Comparison of ENCODE assay signal across 12 cellular contexts in the genomic region with DNA sequence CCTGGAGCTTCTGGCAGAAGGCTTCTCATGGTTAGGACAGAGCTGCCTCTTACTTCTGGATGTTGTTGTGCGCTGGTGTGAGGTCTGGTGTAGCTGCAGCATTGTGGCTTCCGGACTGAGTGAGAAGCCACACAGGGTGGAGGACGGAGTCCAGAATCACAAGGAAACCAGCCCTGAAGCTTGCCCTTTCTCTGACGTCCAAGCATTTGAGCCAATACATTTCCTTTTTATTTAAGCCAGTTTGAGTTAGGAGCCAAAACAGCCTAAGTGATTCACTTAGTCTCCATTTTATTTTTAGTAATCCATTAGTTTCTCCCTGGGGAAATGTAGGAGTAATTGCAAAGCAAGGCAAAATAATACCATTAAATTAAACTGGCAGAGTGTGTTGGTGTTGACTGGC.
A peak's percentile ranks its signal among the peaks of the same experiment; 100 is the strongest.
DNase-seq lines count a peak whose midpoint lies in the region; ATAC-seq and TF ChIP-seq lines count a peak whose summit lies in the region.
"Had no signal": no experiment of that assay in that cellular context is flagged by ENCODE, and none has a peak within 500 bp of the region (broad histone marks: within the 10 kb centered on the region; RNA-seq: fewer than 3 reads in every experiment).

No MANE protein-coding gene starts in this region.

- no peaks in the 10 kb centered on the region for H3K27me3 Mint-ChIP-seq in effector memory CD8-positive, alpha-beta T cell
- no peaks in the 10 kb centered on the region for H3K27me3 Mint-ChIP-seq in activated naive CD8-positive, alpha-beta T cell treated with anti-CD3 and anti-CD28 coated beads, Interleukin-2, amount 50 U/mL, for 24 hours

- H3K9me3 Mint-ChIP-seq in effector memory CD8-positive, alpha-beta T cell = no peaks in the 10 kb centered on the region
- H3K9me3 Mint-ChIP-seq in activated naive CD8-positive, alpha-beta T cell treated with anti-CD3 and anti-CD28 coated beads, Interleukin-2, amount 50 U/mL, for 24 hours = no peaks in the 10 kb centered on the region

- no peaks in the 10 kb centered on the region for H3K9me3 ChIP-seq in ascending aorta
- no peaks in the 10 kb centered on the region for H3K9me3 ChIP-seq in heart right ventricle
- H3K9me3 ChIP-seq: transverse colon had no signal

- H3K4me3 Mint-ChIP-seq in effector memory CD8-positive, alpha-beta T cell = peak overlapping the region in 1 of 2 donors; percentile 25
- H3K4me3 Mint-ChIP-seq in activated naive CD8-positive, alpha-beta T cell treated with anti-CD3 and anti-CD28 coated beads, Interleukin-2, amount 50 U/mL, for 24 hours = no peak overlapping the region

- H3K27ac ChIP-seq in ascending aorta (peak overlapping the region; percentile 71 to 83), heart right ventricle (peak overlapping the region in 7 of 10 donors; percentile 23 to 57 (median 42))
- H3K27ac ChIP-seq: transverse colon had no signal

- DNase-seq in ascending aorta (ENCODE audit: low spot score in 2 of 2) (peak; percentile 9 to 86), heart right ventricle (peak in 1 of 2 donors; percentile 62), renal cortical epithelial cell (ENCODE audit: low read depth) (peak; percentile 15), ureter (ENCODE audit: low spot score) (no peak)
- no peak for DNase-seq in effector memory CD8-positive, alpha-beta T cell
- DNase-seq in activated naive CD8-positive, alpha-beta T cell treated with anti-CD3 and anti-CD28 coated beads, Interleukin-2, amount 50 U/mL, for 24 hours = no peak
- DNase-seq: Calu3, NCI-H774, T-helper 1 cell, transverse colon had no signal

- H3K27ac Mint-ChIP-seq in effector memory CD8-positive, alpha-beta T cell = no peak overlapping the region
- H3K27ac Mint-ChIP-seq in activated naive CD8-positive, alpha-beta T cell treated with anti-CD3 and anti-CD28 coated beads, Interleukin-2, amount 50 U/mL, for 24 hours = no peak overlapping the region

- TF ChIP-seq CTCF in ascending aorta (IDR thresholded peaks at IDR 0.05) = no peak
- TF ChIP-seq CTCF in heart right ventricle (IDR thresholded peaks at IDR 0.05) = no peak

- WGBS in heart right ventricle, 2 donors = 30 to 60% methylated on average over 4 of the region's 4 CpGs

- H3K4me1 ChIP-seq in ascending aorta (peaks cover 0 to 30% of the 10 kb centered on the region in 2 donors), heart right ventricle (peaks cover 0 to 23% (median 13%) of the 10 kb centered on the region in 9 donors)
- H3K4me1 ChIP-seq: transverse colon had no signal

- H3K4me1 Mint-ChIP-seq in effector memory CD8-positive, alpha-beta T cell (ENCODE audit: low read depth in 2 of 2) = peaks cover 0 to 4% of the 10 kb centered on the region in 2 donors
- H3K4me1 Mint-ChIP-seq in activated naive CD8-positive, alpha-beta T cell treated with anti-CD3 and anti-CD28 coated beads, Interleukin-2, amount 50 U/mL, for 24 hours = peaks cover 7% of the 10 kb centered on the region

- H3K36me3 ChIP-seq in ascending aorta = no peaks in the 10 kb centered on the region
- no peaks in the 10 kb centered on the region for H3K36me3 ChIP-seq in heart right ventricle
- H3K36me3 ChIP-seq: transverse colon had no signal

- H3K4me3 ChIP-seq in ascending aorta = peak overlapping the region; percentile 17 to 24
- peak overlapping the region in 1 of 10 donors; percentile 3 for H3K4me3 ChIP-seq in heart right ventricle
- H3K4me3 ChIP-seq: transverse colon had no signal

- ATAC-seq in GM18868 (IDR thresholded peaks at IDR 0.05; ENCODE audit: unreplicated experiment) (peak; percentile 48), heart right ventricle (peak; percentile 72 to 97 (median 93)), GM21619 (IDR thresholded peaks at IDR 0.05; ENCODE audit: unreplicated experiment) (no peak)
- ATAC-seq in effector memory CD8-positive, alpha-beta T cell (replicated peaks) = no peak
- ATAC-seq in activated naive CD8-positive, alpha-beta T cell treated with anti-CD3 and anti-CD28 coated beads, Interleukin-2, amount 50 U/mL, for 24 hours = no peak

- H3K36me3 Mint-ChIP-seq in effector memory CD8-positive, alpha-beta T cell (ENCODE audit: insufficient read depth) = no peaks in the 10 kb centered on the region
- peaks cover 24% of the 10 kb centered on the region for H3K36me3 Mint-ChIP-seq in activated naive CD8-positive, alpha-beta T cell treated with anti-CD3 and anti-CD28 coated beads, Interleukin-2, amount 50 U/mL, for 24 hours (ENCODE audit: low read depth)

- H3K27me3 ChIP-seq in ascending aorta (no peaks in the 10 kb centered on the region), heart right ventricle (no peaks in the 10 kb centered on the region)
- H3K27me3 ChIP-seq: transverse colon had no signal

- intact Hi-C loops in ascending aorta (cut with DNase I) = loop anchor here (2.0 to 5.0 kb wide), 2 partner anchors 88 to 209 kb away; a partner anchor contains a TSS
- intact Hi-C loops in heart right ventricle (cut with DNase I) = loop anchor here in 1 of 10 donors (10.0 kb wide), 1 partner anchor 125 kb away; no protein-coding TSS in a partner anchor

Comparison
In these comparisons a context has a peak if more than half of its experiments do, and no peak if none do; other contexts are left out.
1. ATAC-seq: peak in GM18868 (single experiment) and heart right ventricle (8 of 8); none in effector memory CD8-positive, alpha-beta T cell (single experiment), GM21619 (single experiment) and activated naive CD8-positive, alpha-beta T cell treated with anti-CD3 and anti-CD28 coated beads, Interleukin-2, amount 50 U/mL, for 24 hours (single experiment).
2. DNase-seq: peak in ascending aorta (2 of 2) and renal cortical epithelial cell (single experiment); none in effector memory CD8-positive, alpha-beta T cell (0 of 3), ureter (single experiment) and activated naive CD8-positive, alpha-beta T cell treated with anti-CD3 and anti-CD28 coated beads, Interleukin-2, amount 50 U/mL, for 24 hours (single experiment).